Comparison of ENCODE assay signal across 19 cellular contexts in genomic region chr1:167543566-167543965, GRCh38. TPM values are rescaled to one million over a fixed set of nuclear protein-coding genes. Genes with fewer than 3 reads are reported as not detected.
DNase-seq lines count a peak whose midpoint lies in the region; ATAC-seq, FAIRE-seq and TF ChIP-seq lines count a peak whose summit lies in the region.
"Had no signal": no experiment of that assay in that cellular context is flagged by ENCODE, and none has a peak within 500 bp of the region (broad histone marks: within the 10 kb centered on the region; RNA-seq: fewer than 3 reads in every experiment).

No MANE protein-coding gene starts in this region.

- peaks cover 19% of the 10 kb centered on the region for H3K79me2 ChIP-seq in K562 (ENCODE audit: control insufficient read depth, insufficient read depth, low read length)

- H3K27me3 ChIP-seq in HL-60 (ENCODE audit: insufficient read depth, poor library complexity, severe bottlenecking) (no peaks in the 10 kb centered on the region), K562 (ENCODE audit: control insufficient read depth in 2 of 2, insufficient read depth in 2 of 2, low read length in 2 of 2) (no peaks in the 10 kb centered on the region)
- H3K27me3 ChIP-seq: SJSA1 had no signal

- H3K9me3 Mint-ChIP-seq in activated CD8-positive, alpha-beta memory T cell treated with anti-CD3 and anti-CD28 coated beads, Interleukin-2, amount 10 ng/mL, durations not matched to agents 7 days and 5 days (ENCODE audit: low read depth), result no peaks in the 10 kb centered on the region
- H3K9me3 Mint-ChIP-seq: CD8-positive, alpha-beta T cell had no signal

- TF ChIP-seq CTCF in HL-60 (IDR thresholded peaks at IDR 0.05; ENCODE audit: insufficient read depth, low read length), result no peak
- TF ChIP-seq CTCF in K562 (IDR thresholded peaks at IDR 0.05 in 2 of 3, conservative IDR thresholded peaks at IDR 0.05 in 1 of 3; ENCODE audit: insufficient read depth in 2 of 3, low read depth in 1 of 3, low read length in 3 of 3), result no peak
- no peak for TF ChIP-seq CTCF in mucosa of descending colon (IDR thresholded peaks at IDR 0.05)

- H3K4me3 Mint-ChIP-seq in activated CD8-positive, alpha-beta memory T cell treated with anti-CD3 and anti-CD28 coated beads, Interleukin-2, amount 10 ng/mL, durations not matched to agents 7 days and 5 days, result no peak overlapping the region
- H3K4me3 Mint-ChIP-seq: B cell; CD8-positive, alpha-beta T cell had no signal

- no peak for TF ChIP-seq EP300 in K562 (IDR thresholded peaks at IDR 0.05; ENCODE audit: low read length)

- H3K4me1 ChIP-seq in K562 (replicated peaks in 1 of 2; ENCODE audit: control insufficient read depth in 2 of 2, insufficient read depth in 2 of 2, low read length in 2 of 2) (peaks cover 23 to 30% of the 10 kb centered on the region in 2 experiments; a peak in 4 of 5 replicates), mucosa of descending colon (ENCODE audit: low read depth) (peaks cover 4% of the 10 kb centered on the region)
- H3K4me1 ChIP-seq: SJSA1 had no signal

- DNase-seq in activated CD8-positive, alpha-beta memory T cell treated with anti-CD3 and anti-CD28 coated beads, Interleukin-2, amount 10 ng/mL, durations not matched to agents 7 days and 5 days, result no peak
- no peak for DNase-seq in activated CD8-positive, alpha-beta memory T cell treated with anti-CD3 and anti-CD28 coated beads, Interleukin-2, amount 50 U/mL, for 48 hours
- DNase-seq in HL-60 (ENCODE audit: low read depth in 1 of 2, low spot score in 1 of 2) (no peak), K562 (ENCODE audit: extremely low read depth in 1 of 4, low spot score in 3 of 4) (no peak), mucosa of descending colon (no peak), NOMO-1 treated with dmso at 0.1 percent for 144 hours (lab: John Stamatoyannopoulos, UW; ENCODE audit: unreplicated experiment) (no peak)
- no peak for DNase-seq in stimulated activated CD4-positive, alpha-beta T cell treated with anti-CD3 and anti-CD28 coated beads, Interleukin-4, amount 100 ng/mL, for 4 hours
- DNase-seq: Calu3; CD8-positive, alpha-beta T cell; DMS53; NCI-H1417 treated with DMSO at 0.1 percent for 48 hours; NCI-H187 treated with DMSO at 0.1 percent for 48 hours; NCI-H446; NK-92 treated with Interleukin-12 subunit alpha and Interleukin-12 subunit beta, amount 100 ng/mL, for 24 hours had no signal

- peak overlapping the region in 1 of 2 experiments; percentile 53; a peak in 1 of 4 replicates for H3K9ac ChIP-seq in K562 (ENCODE audit: insufficient read depth in 1 of 2, low read depth in 2 of 2, low read length in 2 of 2)

- no peak overlapping the region for H3K4me2 ChIP-seq in K562 (ENCODE audit: insufficient read depth, low read length)

- H3K4me3 ChIP-seq in HL-60 (replicated peaks; ENCODE audit: insufficient read depth, low read length), result no peak overlapping the region
- H3K4me3 ChIP-seq in K562, result no peak overlapping the region
- no peak overlapping the region for H3K4me3 ChIP-seq in mucosa of descending colon
- H3K4me3 ChIP-seq: SJSA1 had no signal

- peaks cover 62% of the 10 kb centered on the region for H3K4me1 Mint-ChIP-seq in activated CD8-positive, alpha-beta memory T cell treated with anti-CD3 and anti-CD28 coated beads, Interleukin-2, amount 10 ng/mL, durations not matched to agents 7 days and 5 days

- WGBS in K562 (ENCODE audit: insufficient coverage, low coverage, missing lambda C conversion rate), result 81% methylated on average over 7 of the region's 7 CpGs

- no peaks in the 10 kb centered on the region for H3K27me3 Mint-ChIP-seq in activated CD8-positive, alpha-beta memory T cell treated with anti-CD3 and anti-CD28 coated beads, Interleukin-2, amount 10 ng/mL, durations not matched to agents 7 days and 5 days
- H3K27me3 Mint-ChIP-seq: B cell had no signal

- H3K27ac ChIP-seq in HL-60 (replicated peaks) (peak overlapping the region; percentile 17), K562 (ENCODE audit: extremely low read depth, low read depth, low read length) (no peak overlapping the region)
- H3K27ac ChIP-seq: SJSA1 had no signal

- no peaks in the 10 kb centered on the region for H4K20me1 ChIP-seq in K562 (replicated peaks; ENCODE audit: control insufficient read depth, insufficient read depth, low read length)

- in situ Hi-C loops in K562 (cut with MboI), result no loop called here

- no peak for ATAC-seq in activated CD8-positive, alpha-beta memory T cell treated with anti-CD3 and anti-CD28 coated beads, Interleukin-2, amount 10 ng/mL, durations not matched to agents 7 days and 5 days
- no peak for ATAC-seq in K562
- peak; percentile 39 for ATAC-seq in mucosa of descending colon
- no peak for ATAC-seq in GM21423 (IDR thresholded peaks at IDR 0.05; ENCODE audit: unreplicated experiment)
- ATAC-seq: CD8-positive, alpha-beta T cell had no signal

- no peaks in the 10 kb centered on the region for H3K9me3 ChIP-seq in K562 (replicated peaks; ENCODE audit: control insufficient read depth, insufficient read depth, low read depth, low read length)
- H3K9me3 ChIP-seq in mucosa of descending colon, result no peaks in the 10 kb centered on the region
- H3K9me3 ChIP-seq: SJSA1 had no signal

- intact Hi-C loops in K562 (cut with micrococcal nuclease) (no loop called here), mucosa of descending colon (cut with DNase I, micrococcal nuclease) (no loop called here)

- FAIRE-seq in K562 (lab: Jason Lieb, UNC), result no peak
- FAIRE-seq: H1 had no signal

- H3K9me1 ChIP-seq in K562 (ENCODE audit: control insufficient read depth, insufficient read depth, low read length), result no peaks in the 10 kb centered on the region

- TF ChIP-seq RAD21 in K562 (CRISPR knock-in tag; conservative IDR thresholded peaks at IDR 0.05 in 1 of 2, IDR thresholded peaks at IDR 0.05 in 1 of 2), result no peak

- H2AFZ ChIP-seq in K562 (ENCODE audit: low read depth, low read length), result no peak overlapping the region

- H3K36me3 ChIP-seq in K562 (ENCODE audit: control insufficient read depth, insufficient read depth, low read length), result peaks cover 74% of the 10 kb centered on the region
- no peaks in the 10 kb centered on the region for H3K36me3 ChIP-seq in mucosa of descending colon (ENCODE audit: low read depth)
- H3K36me3 ChIP-seq: SJSA1 had no signal

- peaks cover 13% of the 10 kb centered on the region for H3K36me3 Mint-ChIP-seq in activated CD8-positive, alpha-beta memory T cell treated with anti-CD3 and anti-CD28 coated beads, Interleukin-2, amount 10 ng/mL, durations not matched to agents 7 days and 5 days

- peak overlapping the region; percentile 83 for H3K27ac Mint-ChIP-seq in activated CD8-positive, alpha-beta memory T cell treated with anti-CD3 and anti-CD28 coated beads, Interleukin-2, amount 10 ng/mL, durations not matched to agents 7 days and 5 days
- H3K27ac Mint-ChIP-seq: B cell; CD8-positive, alpha-beta T cell had no signal

- no TSS peak for BruUV-seq in K562 (replicated peaks; lab: Mats Ljungman, UMichigan)

- CTCF ChIA-PET in activated CD8-positive, alpha-beta memory T cell treated with anti-CD3 and anti-CD28 coated beads, Interleukin-2, amount 10 ng/mL, durations not matched to agents 7 days and 5 days (lab: Charles Lee), result interaction anchor here (1.1 to 1.7 kb wide), 3 partner anchors 9 to 276 kb away, joined by 4 to 6 read pairs (median 6); partner anchors contain the start of gene CREG1
- CTCF ChIA-PET in K562 (lab: Yijun Ruan, JAX; ENCODE audit: low intra/inter-chr PET ratio), result no interaction called here

- TF ChIP-seq POLR2A in K562 (conservative IDR thresholded peaks at IDR 0.05), result no peak

- POLR2A ChIA-PET in K562 (lab: Yijun Ruan, JAX), result interaction anchor here (0.6 to 6.1 kb wide), 7 partner anchors 8 to 144 kb away, joined by 3 to 71 read pairs (median 3); partner anchors contain the start of gene CREG1

RNA-seq across cellular contexts. Expression of gene CREG1, which starts 10.0 kb away (rescaled TPM):
- total RNA-seq in activated CD8-positive, alpha-beta memory T cell treated with anti-CD3 and anti-CD28 coated beads, Interleukin-2, amount 10 ng/mL, durations not matched to agents 7 days and 5 days, result 10 to 100 TPM; 12.7 to 15.8 TPM
- 70.1 and 115 TPM in 2 replicates for total RNA-seq in K562 (2011; cell fraction: chromatin; rRNA removed; ENCODE audit: low replicate concordance)
- total RNA-seq in K562 (2011; cell fraction: nucleolus; rRNA removed), result 141 and 156 TPM in 2 replicates
- total RNA-seq in K562 (2011; cell fraction: nucleoplasm; rRNA removed), result 172 and 258 TPM in 2 replicates
- 115 and 139 TPM in 2 replicates for total RNA-seq in K562 (2014; rRNA removed)
- total RNA-seq in K562 (2014; rRNA removed; fragmentation: Illumina TruSeq; extraction: Trizol), result 161 and 179 TPM in 2 replicates
- total RNA-seq in K562 (2015; rRNA removed; fragmentation: Illumina TruSeq; extraction: Trizol), result 164 and 178 TPM in 2 replicates
- 150 and 154 TPM in 2 replicates for total RNA-seq in K562 (2021)
- 272 TPM in 2 replicates for polyA plus RNA-seq in K562 (2011; rRNA removed)
- 152 and 184 TPM in 2 replicates for polyA plus RNA-seq in K562 (2011; cell fraction: cytosol; rRNA removed)
- polyA plus RNA-seq in K562 (2011; cell fraction: nucleus; rRNA removed), result 41.7 and 74.9 TPM in 2 replicates
- polyA plus RNA-seq in K562 (2012), result 137 and 336 TPM in 2 replicates
- 163 and 197 TPM in 2 replicates for polyA plus RNA-seq in K562 (2014; fragmentation: Illumina TruSeq; extraction: Trizol)
- polyA plus RNA-seq in K562 (2014; fragmentation: Nextera tagmentation; extraction: Ambion mirVana), result 10 to 100 TPM; 45.7 to 58.2 TPM
- 176 and 186 TPM in 2 replicates for polyA plus RNA-seq in K562 (2014; rRNA removed)
- polyA minus RNA-seq in K562 (2011; rRNA and poly(A)+ RNA removed), result 101 and 126 TPM in 2 replicates
- 59.4 and 78.2 TPM in 2 replicates for polyA minus RNA-seq in K562 (2011; cell fraction: cytosol; rRNA and poly(A)+ RNA removed)
- polyA minus RNA-seq in K562 (2011; cell fraction: nucleus; rRNA and poly(A)+ RNA removed), result 17.5 and 30.3 TPM in 2 replicates
- total RNA-seq in mucosa of descending colon, result 10 to 100 TPM; 47.8 to 70.6 (median 58.7) TPM

RNA-seq across cellular contexts. Expression of gene CD247, which starts 25.2 kb away (rescaled TPM):
- 100 to 1,000 TPM; 190 to 197 TPM for total RNA-seq in activated CD8-positive, alpha-beta memory T cell treated with anti-CD3 and anti-CD28 coated beads, Interleukin-2, amount 10 ng/mL, durations not matched to agents 7 days and 5 days
- total RNA-seq in K562 (2011; cell fraction: chromatin; rRNA removed; ENCODE audit: low replicate concordance), result 0.44 TPM in 1 of 2 replicates, not detected in the other
- total RNA-seq in K562 (2011; cell fraction: nucleolus; rRNA removed), result 0.50 and 0.53 TPM in 2 replicates
- 0.15 and 0.23 TPM in 2 replicates for total RNA-seq in K562 (2011; cell fraction: nucleoplasm; rRNA removed)
- 0.12 TPM in 1 of 2 replicates, not detected in the other for total RNA-seq in K562 (2014; rRNA removed)
- not detected in 2 replicates for total RNA-seq in K562 (2014; rRNA removed; fragmentation: Illumina TruSeq; extraction: Trizol)
- 0.18 TPM in 1 of 2 replicates, not detected in the other for total RNA-seq in K562 (2015; rRNA removed; fragmentation: Illumina TruSeq; extraction: Trizol)
- 0.22 and 0.42 TPM in 2 replicates for total RNA-seq in K562 (2021)
- polyA plus RNA-seq in K562 (2011; rRNA removed), result 0.08 and 0.18 TPM in 2 replicates
- polyA plus RNA-seq in K562 (2011; cell fraction: cytosol; rRNA removed), result 0.12 TPM in 1 of 2 replicates, not detected in the other
- polyA plus RNA-seq in K562 (2011; cell fraction: nucleus; rRNA removed), result 0.27 and 0.43 TPM in 2 replicates
- polyA plus RNA-seq in K562 (2012), result 0.20 and 0.21 TPM in 2 replicates
- not detected in 2 replicates for polyA plus RNA-seq in K562 (2014; fragmentation: Illumina TruSeq; extraction: Trizol)
- not detected for polyA plus RNA-seq in K562 (2014; fragmentation: Nextera tagmentation; extraction: Ambion mirVana)
- polyA plus RNA-seq in K562 (2014; rRNA removed), result 0.37 and 0.55 TPM in 2 replicates
- polyA minus RNA-seq in K562 (2011; rRNA and poly(A)+ RNA removed), result not detected in 2 replicates
- polyA minus RNA-seq in K562 (2011; cell fraction: cytosol; rRNA and poly(A)+ RNA removed), result not detected in 2 replicates
- polyA minus RNA-seq in K562 (2011; cell fraction: nucleus; rRNA and poly(A)+ RNA removed), result not detected in 2 replicates
- total RNA-seq in mucosa of descending colon, result 1 to 10 TPM; 4.6 to 6.1 (median 4.6) TPM
- total RNA-seq: A172, SJSA1 had no signal

Comparison
In these comparisons a context has a peak if more than half of its experiments do, and no peak if none do; other contexts are left out.
1. RNA of gene CD247, which starts 25.2 kb away (total RNA-seq): 190 to 197 TPM in activated CD8-positive, alpha-beta memory T cell treated with anti-CD3 and anti-CD28 coated beads, Interleukin-2, amount 10 ng/mL, durations not matched to agents 7 days and 5 days; 4.6 to 6.1 TPM in mucosa of descending colon and 0.12 to 0.53 TPM in K562; every median in the first group is over 10 times any median in the second.